ENCODE assay signal across 12 cellular contexts in the genomic region with DNA sequence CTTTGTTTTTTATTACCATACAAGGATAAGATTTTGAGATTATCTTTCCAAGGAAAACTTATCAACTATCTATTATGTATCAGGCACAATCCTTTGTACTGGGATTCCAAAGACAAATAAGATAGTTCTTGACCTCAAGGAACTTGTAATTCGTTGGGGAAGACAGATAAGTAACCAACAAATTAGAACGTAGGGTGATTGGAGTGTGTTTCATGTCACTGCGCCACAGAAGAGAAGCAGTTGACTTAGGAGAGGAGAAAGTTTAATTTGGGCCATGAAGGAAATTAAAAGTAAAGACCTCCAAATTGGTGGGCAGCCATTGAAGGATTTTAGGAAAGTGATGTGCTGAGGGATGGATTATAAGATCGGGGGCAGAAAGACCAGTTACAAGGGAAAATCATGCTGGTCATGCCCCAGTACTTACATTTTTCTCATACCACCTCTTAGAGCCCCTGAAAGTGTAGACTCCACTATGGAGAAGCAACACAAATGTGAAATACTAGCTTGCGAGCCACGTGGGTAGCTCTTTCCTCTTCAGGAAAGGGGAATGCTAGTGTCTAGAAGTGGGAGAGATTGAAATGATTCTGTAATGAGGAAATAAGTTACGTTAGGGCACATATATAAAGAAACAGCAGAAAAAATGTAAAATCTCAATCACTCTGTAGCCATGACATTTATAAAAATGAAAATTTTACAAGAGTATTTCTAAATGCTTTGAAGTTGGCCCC.
DNase-seq lines count a peak whose midpoint lies in the region; ATAC-seq and TF ChIP-seq lines count a peak whose summit lies in the region.
"Had no signal": no experiment of that assay in that cellular context is flagged by ENCODE, and none has a peak within 500 bp of the region (broad histone marks: within the 10 kb centered on the region; RNA-seq: fewer than 3 reads in every experiment).

No MANE protein-coding gene starts in this region.

- peaks cover 23% of the 10 kb centered on the region for H3K4me1 ChIP-seq in KMS-11 (ENCODE audit: low read depth, poor library complexity, severe bottlenecking)

- H3K9me3 Mint-ChIP-seq in nephron progenitor cell: peaks cover 6% of the 10 kb centered on the region

- no peaks in the 10 kb centered on the region for H3K36me3 ChIP-seq in KMS-11 (ENCODE audit: insufficient read depth)

- H3K27me3 ChIP-seq in KMS-11 (ENCODE audit: insufficient read depth, low read depth): no peaks in the 10 kb centered on the region

- peak overlapping the region; percentile 60; the same call in 1 of the 2 replicates for H3K4me2 ChIP-seq in KMS-11

- peaks cover 19% of the 10 kb centered on the region for H3K36me3 Mint-ChIP-seq in nephron progenitor cell (ENCODE audit: low read depth)

- TF ChIP-seq CTCF in KMS-11 (conservative IDR thresholded peaks at IDR 0.05; ENCODE audit: low read depth, low read length) (no peak), choroid plexus epithelial cell (conservative IDR thresholded peaks at IDR 0.05; ENCODE audit: low read depth, low read length) (no peak), nephron progenitor cell (IDR thresholded peaks at IDR 0.05) (no peak)

- H2AFZ ChIP-seq in KMS-11 (ENCODE audit: low read depth): no peak overlapping the region

- H3K4me3 ChIP-seq in KMS-11 (IDR thresholded peaks at IDR 0.05; ENCODE audit: insufficient read depth, low read depth, low read length) (no peak overlapping the region), choroid plexus epithelial cell (ENCODE audit: low read depth, low read length) (no peak overlapping the region)

- H3K9ac ChIP-seq in KMS-11: no peak overlapping the region

- peaks cover 4% of the 10 kb centered on the region for H3K27me3 Mint-ChIP-seq in nephron progenitor cell (ENCODE audit: low read depth, poor library complexity)
- H3K27me3 Mint-ChIP-seq: activated CD4-positive, alpha-beta T cell treated with anti-CD3 and anti-CD28 coated beads for 36 hours had no signal

- ATAC-seq in stimulated activated naive CD8-positive, alpha-beta T cell treated with anti-CD3 and anti-CD28 coated beads, Interleukin-15, Interleukin-2, amounts not matched to agents 100 U/mL and 50 U/mL, for 24 hours: no peak
- ATAC-seq: activated CD4-positive, alpha-beta T cell treated with anti-CD3 and anti-CD28 coated beads for 36 hours; sciatic nerve had no signal

- no peaks in the 10 kb centered on the region for H4K20me1 ChIP-seq in KMS-11 (ENCODE audit: insufficient read depth)

- H3K4me3 Mint-ChIP-seq in nephron progenitor cell: no peak overlapping the region
- H3K4me3 Mint-ChIP-seq: activated CD4-positive, alpha-beta T cell treated with anti-CD3 and anti-CD28 coated beads for 36 hours had no signal

- no peaks in the 10 kb centered on the region for H3K79me2 ChIP-seq in KMS-11 (ENCODE audit: insufficient read depth, low read depth)

- H3K4me1 Mint-ChIP-seq in nephron progenitor cell: peaks cover 42% of the 10 kb centered on the region

- peak; percentile 57 for DNase-seq in CD1c-positive myeloid dendritic cell (ENCODE audit: extremely low spot score)
- DNase-seq in choroid plexus epithelial cell (ENCODE audit: low read depth): peak; percentile 20
- no peak for DNase-seq in nephron progenitor cell
- DNase-seq in DMS 273 (lab: John Stamatoyannopoulos, UW; ENCODE audit: unreplicated experiment): no peak
- DNase-seq in stimulated activated naive CD8-positive, alpha-beta T cell treated with anti-CD3 and anti-CD28 coated beads, Interleukin-15, Interleukin-2, amounts not matched to agents 100 U/mL and 50 U/mL, for 24 hours: no peak
- DNase-seq in COR-L47 (lab: John Stamatoyannopoulos, UW): no peak
- no peak for DNase-seq in 8988T
- DNase-seq: activated CD4-positive, alpha-beta T cell treated with anti-CD3 and anti-CD28 coated beads for 36 hours; activated naive CD4-positive, alpha-beta T cell treated with anti-CD3 and anti-CD28 coated beads, Interleukin-2, amount 50 U/mL, for 16 hours; NCI-H2171 had no signal

- peak overlapping the region; percentile 32; the same call in 1 of the 2 replicates for H3K27ac ChIP-seq in KMS-11

- peak overlapping the region; percentile 58 for H3K27ac Mint-ChIP-seq in nephron progenitor cell

Comparison
In these comparisons a context has a peak if more than half of its experiments do, and no peak if none do; other contexts are left out.
1. DNase-seq: peak in CD1c-positive myeloid dendritic cell (single experiment) and choroid plexus epithelial cell (single experiment); none in nephron progenitor cell (single experiment), DMS 273 (single experiment), stimulated activated naive CD8-positive, alpha-beta T cell treated with anti-CD3 and anti-CD28 coated beads, Interleukin-15, Interleukin-2, amounts not matched to agents 100 U/mL and 50 U/mL, for 24 hours (single experiment), COR-L47 (single experiment) and 8988T (single experiment).